ENCODE assay signal across 33 cellular contexts in the genomic region with DNA sequence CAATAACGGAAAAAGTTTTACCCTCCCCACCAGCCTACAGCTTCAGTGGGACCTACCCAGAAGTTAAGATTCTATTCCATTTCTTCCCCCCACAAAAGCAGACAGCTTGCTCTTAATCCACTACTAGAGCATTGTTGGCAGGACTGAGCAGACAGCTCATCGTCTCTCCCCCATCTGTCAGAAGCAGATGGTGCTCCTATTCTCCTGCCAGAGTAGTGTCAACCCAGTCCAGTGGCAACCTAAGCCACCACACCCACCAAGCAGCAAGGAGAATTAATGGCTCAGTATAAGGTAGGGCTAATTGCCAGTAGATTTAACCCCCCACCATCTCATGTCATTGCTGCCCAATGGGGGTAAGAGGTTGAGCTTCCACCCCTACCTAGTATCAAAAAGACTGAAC.
DNase-seq lines count a peak whose midpoint lies in the region; ATAC-seq, FAIRE-seq and TF ChIP-seq lines count a peak whose summit lies in the region.
"Had no signal": no experiment of that assay in that cellular context is flagged by ENCODE, and none has a peak within 500 bp of the region (broad histone marks: within the 10 kb centered on the region; RNA-seq: fewer than 3 reads in every experiment).

No MANE protein-coding gene starts in this region.

- 50% methylated on average over 2 of the region's 2 CpGs for WGBS in gastroesophageal sphincter (ENCODE audit: low coverage in 1 of 2), 2 donors
- 75% methylated on average over 1 of the region's 2 CpGs for WGBS in mesenchymal stem cell
- 59% methylated on average over 2 of the region's 2 CpGs for WGBS in prostate gland
- WGBS in endodermal cell (ENCODE audit: insufficient coverage in 1 of 2, insufficient read length in 1 of 2), 2 experiments: 94% methylated on average over 2 of the region's 2 CpGs; no CpG with 5 or more reads in 1 of the 2 experiments

- H3K9me3 ChIP-seq in WERI-Rb-1 (ENCODE audit: severe bottlenecking) (no peaks in the 10 kb centered on the region), gastroesophageal sphincter (no peaks in the 10 kb centered on the region), mesenchymal stem cell (ENCODE audit: control insufficient read depth, low read length) (no peaks in the 10 kb centered on the region), prostate gland (no peaks in the 10 kb centered on the region), endodermal cell (ENCODE audit: control insufficient read depth, low read length) (no peaks in the 10 kb centered on the region)
- H3K9me3 ChIP-seq: colonic mucosa, upper lobe of left lung had no signal

- no peak overlapping the region for H4K91ac ChIP-seq in mesenchymal stem cell (ENCODE audit: low read length)

- H2AK5ac ChIP-seq in mesenchymal stem cell (ENCODE audit: low read length, severe bottlenecking): no peak overlapping the region

- H3K4me2 ChIP-seq in mesenchymal stem cell (ENCODE audit: low read length, poor library complexity, severe bottlenecking): no peak overlapping the region
- H3K4me2 ChIP-seq: KMS-11 had no signal

- no peak overlapping the region for H3K27ac Mint-ChIP-seq in endodermal cell
- H3K27ac Mint-ChIP-seq: natural killer cell treated with Interleukin-12 subunit alpha and Interleukin-12 subunit beta and Interleukin-15 and Interleukin-18, amount 100 ng/mL, for 72 hours; stimulated activated naive B cell treated with anti-CD40 and anti-IgM and Interleukin-4, amounts not matched to agents 10 μg/mL and 1 μg/mL and 100 μg/mL, for 72 hours had no signal

- peak overlapping the region; percentile 12; the same call in 1 of the 2 replicates for H3K4me3 ChIP-seq in WERI-Rb-1 (ENCODE audit: low read depth, low read length)
- no peak overlapping the region for H3K4me3 ChIP-seq in gastroesophageal sphincter
- no peak overlapping the region for H3K4me3 ChIP-seq in mesenchymal stem cell (ENCODE audit: insufficient read depth in 1 of 2, low read depth in 1 of 2, low read length in 2 of 2)
- H3K4me3 ChIP-seq in prostate gland: no peak overlapping the region
- H3K4me3 ChIP-seq in endodermal cell (ENCODE audit: low read length): no peak overlapping the region
- H3K4me3 ChIP-seq: breast epithelium, colonic mucosa, lung, skin epidermis, upper lobe of left lung had no signal

- no peak overlapping the region for H3K23ac ChIP-seq in mesenchymal stem cell (ENCODE audit: low read length in 2 of 2)

- peaks cover 23% of the 10 kb centered on the region for H3K9me3 Mint-ChIP-seq in endodermal cell
- H3K9me3 Mint-ChIP-seq: natural killer cell treated with Interleukin-12 subunit alpha and Interleukin-12 subunit beta and Interleukin-15 and Interleukin-18, amount 100 ng/mL, for 72 hours; stimulated activated naive B cell treated with anti-CD40 and anti-IgM and Interleukin-4, amounts not matched to agents 10 μg/mL and 1 μg/mL and 100 μg/mL, for 72 hours had no signal

- no peak overlapping the region for H2BK12ac ChIP-seq in mesenchymal stem cell (ENCODE audit: low read length in 2 of 2)

- DNase-seq in D721Med (ENCODE audit: insufficient read length, low spot score): no peak
- DNase-seq in NCI-H1694 treated with DMSO at 0.1 percent for 48 hours (lab: John Stamatoyannopoulos, UW): peak; percentile 97
- peak; percentile 93 for DNase-seq in WERI-Rb-1
- DNase-seq in mesenchymal stem cell: no peak
- DNase-seq in prostate gland (ENCODE audit: low spot score): no peak
- no peak for DNase-seq in activated CD8-positive, alpha-beta memory T cell treated with anti-CD3 and anti-CD28 coated beads for 24 hours
- no peak for DNase-seq in endodermal cell
- DNase-seq: activated CD4-positive, alpha-beta T cell treated with anti-CD3 and anti-CD28 coated beads for 4 hours; activated effector memory CD4-positive, alpha-beta T cell treated with Interleukin-2 at 50 U/mL for 16 hours; CD8-positive, alpha-beta memory T cell; colonic mucosa; effector memory CD4-positive, alpha-beta T cell; erythroblast; foreskin keratinocyte; H7; MM.1S; NCI-H1417; NCI-H2107; NCI-H510A treated with DMSO at 0.1 percent for 48 hours; stimulated activated naive B cell treated with anti-CD40 and anti-IgM and Interleukin-4, amounts not matched to agents 10 μg/mL and 1 μg/mL and 100 μg/mL, for 72 hours; T1000; upper lobe of left lung had no signal

- ATAC-seq in gastroesophageal sphincter: no peak
- ATAC-seq: activated naive CD4-positive, alpha-beta T cell treated with anti-CD3 and anti-CD28 coated beads, Interleukin-2, amount 50 U/mL, for 72 hours; foreskin keratinocyte; natural killer cell treated with Interleukin-12 subunit alpha and Interleukin-12 subunit beta and Interleukin-15 and Interleukin-18, amount 100 ng/mL, for 72 hours; Panc1; stimulated activated naive B cell treated with anti-CD40 and anti-IgM and Interleukin-4, amounts not matched to agents 10 μg/mL and 1 μg/mL and 100 μg/mL, for 72 hours had no signal

- TF ChIP-seq CTCF in D721Med (IDR thresholded peaks at IDR 0.05; ENCODE audit: insufficient read depth, missing control alignments) (no peak), WERI-Rb-1 (IDR thresholded peaks at IDR 0.05; ENCODE audit: low read depth, low read length) (no peak), gastroesophageal sphincter (IDR thresholded peaks at IDR 0.05) (no peak), prostate gland (IDR thresholded peaks at IDR 0.05) (no peak), endodermal cell (conservative IDR thresholded peaks at IDR 0.05) (no peak)

- H3K27ac ChIP-seq in WERI-Rb-1 (peak overlapping the region; percentile 79), gastroesophageal sphincter (peak overlapping the region in 3 of 4 donors; percentile 12 to 45 (median 17)), mesenchymal stem cell (ENCODE audit: low read length, poor library complexity, severe bottlenecking) (no peak overlapping the region), prostate gland (no peak overlapping the region), endodermal cell (ENCODE audit: low read depth, low read length) (no peak overlapping the region)
- H3K27ac ChIP-seq: breast epithelium, colonic mucosa, foreskin keratinocyte, HL-60, KMS-11, skin epidermis, upper lobe of left lung, VCaP had no signal

- H3K4me3 Mint-ChIP-seq in endodermal cell: no peak overlapping the region
- H3K4me3 Mint-ChIP-seq: CD8-positive, alpha-beta memory T cell; natural killer cell treated with Interleukin-12 subunit alpha and Interleukin-12 subunit beta and Interleukin-15 and Interleukin-18, amount 100 ng/mL, for 72 hours; stimulated activated naive B cell treated with anti-CD40 and anti-IgM and Interleukin-4, amounts not matched to agents 10 μg/mL and 1 μg/mL and 100 μg/mL, for 72 hours had no signal

- H2AFZ ChIP-seq in mesenchymal stem cell (ENCODE audit: low read depth, low read length): no peak overlapping the region

- H3K4me1 ChIP-seq in gastroesophageal sphincter (peaks cover 0 to 10% (median 0%) of the 10 kb centered on the region in 3 donors), mesenchymal stem cell (ENCODE audit: control insufficient read depth, insufficient read depth, low read depth, low read length) (no peaks in the 10 kb centered on the region), prostate gland (replicated peaks) (no peaks in the 10 kb centered on the region), endodermal cell (ENCODE audit: control insufficient read depth, insufficient read depth, low read length) (no peaks in the 10 kb centered on the region)
- H3K4me1 ChIP-seq: breast epithelium, colonic mucosa, foreskin keratinocyte, upper lobe of left lung had no signal

- no peak for TF ChIP-seq EP300 in gastroesophageal sphincter (IDR thresholded peaks at IDR 0.05)

- no peak overlapping the region for H4K8ac ChIP-seq in mesenchymal stem cell (ENCODE audit: low read length)

- peaks cover 3% of the 10 kb centered on the region for H3K36me3 Mint-ChIP-seq in endodermal cell (ENCODE audit: low read depth)
- H3K36me3 Mint-ChIP-seq: activated naive CD4-positive, alpha-beta T cell treated with anti-CD3 and anti-CD28 coated beads, Interleukin-2, amount 50 U/mL, for 72 hours; CD8-positive, alpha-beta memory T cell; natural killer cell treated with Interleukin-12 subunit alpha and Interleukin-12 subunit beta and Interleukin-15 and Interleukin-18, amount 100 ng/mL, for 72 hours; stimulated activated naive B cell treated with anti-CD40 and anti-IgM and Interleukin-4, amounts not matched to agents 10 μg/mL and 1 μg/mL and 100 μg/mL, for 72 hours had no signal

- TF ChIP-seq POLR2A in gastroesophageal sphincter (IDR thresholded peaks at IDR 0.05): no peak
- no peak for TF ChIP-seq POLR2A in prostate gland (IDR thresholded peaks at IDR 0.05)

- H3K27me3 Mint-ChIP-seq in endodermal cell (ENCODE audit: insufficient read depth): peaks cover 5% of the 10 kb centered on the region
- H3K27me3 Mint-ChIP-seq: stimulated activated naive B cell treated with anti-CD40 and anti-IgM and Interleukin-4, amounts not matched to agents 10 μg/mL and 1 μg/mL and 100 μg/mL, for 72 hours had no signal

- intact Hi-C loops in prostate gland (cut with DNase I): no loop called here

- no peak overlapping the region for H2BK15ac ChIP-seq in mesenchymal stem cell (ENCODE audit: low read depth, poor library complexity, severe bottlenecking)

- no peak overlapping the region for H3K9ac ChIP-seq in mesenchymal stem cell (ENCODE audit: low read length)
- H3K9ac ChIP-seq in endodermal cell (ENCODE audit: extremely low read depth, low read length, poor library complexity, severe bottlenecking): no peak overlapping the region
- H3K9ac ChIP-seq: KMS-11 had no signal

- H2BK120ac ChIP-seq in mesenchymal stem cell (ENCODE audit: low read depth, low read length): no peak overlapping the region

- peak; percentile 97 for FAIRE-seq in D721Med (lab: Jason Lieb, UNC)
- FAIRE-seq: G401.6 had no signal

- no peaks in the 10 kb centered on the region for H3K79me1 ChIP-seq in mesenchymal stem cell (replicated peaks; ENCODE audit: low read length, poor library complexity, severe bottlenecking)

- H3K27me3 ChIP-seq in WERI-Rb-1 (ENCODE audit: insufficient read depth, low read depth, severe bottlenecking) (no peaks in the 10 kb centered on the region), gastroesophageal sphincter (no peaks in the 10 kb centered on the region), mesenchymal stem cell (ENCODE audit: control insufficient read depth in 1 of 2, insufficient read depth in 1 of 2, low read length in 2 of 2) (peaks cover 0 to 10% of the 10 kb centered on the region in 2 experiments), prostate gland (replicated peaks; ENCODE audit: insufficient read depth) (no peaks in the 10 kb centered on the region), endodermal cell (ENCODE audit: control insufficient read depth, insufficient read depth, low read length, poor library complexity, severe bottlenecking) (no peaks in the 10 kb centered on the region)
- H3K27me3 ChIP-seq: colonic mucosa, foreskin keratinocyte, upper lobe of left lung had no signal

- peaks cover 3% of the 10 kb centered on the region for H3K4me1 Mint-ChIP-seq in endodermal cell
- H3K4me1 Mint-ChIP-seq: CD8-positive, alpha-beta memory T cell; stimulated activated naive B cell treated with anti-CD40 and anti-IgM and Interleukin-4, amounts not matched to agents 10 μg/mL and 1 μg/mL and 100 μg/mL, for 72 hours had no signal

- H3K14ac ChIP-seq in mesenchymal stem cell (ENCODE audit: low read length in 2 of 2): no peak overlapping the region

- no peak overlapping the region for H2BK5ac ChIP-seq in mesenchymal stem cell (ENCODE audit: low read depth, low read length, poor library complexity, severe bottlenecking)

- H3K36me3 ChIP-seq in WERI-Rb-1 (no peaks in the 10 kb centered on the region), gastroesophageal sphincter (no peaks in the 10 kb centered on the region), mesenchymal stem cell (ENCODE audit: control insufficient read depth in 1 of 2, insufficient read depth in 2 of 2, low read depth in 1 of 2, low read length in 2 of 2) (no peaks in the 10 kb centered on the region), prostate gland (no peaks in the 10 kb centered on the region), endodermal cell (ENCODE audit: control insufficient read depth, insufficient read depth, low read length) (peaks cover 4% of the 10 kb centered on the region)
- H3K36me3 ChIP-seq: breast epithelium, colonic mucosa, upper lobe of left lung had no signal

- no peak overlapping the region for H3K18ac ChIP-seq in mesenchymal stem cell (ENCODE audit: low read depth in 1 of 2, low read length in 2 of 2)

- H3K4ac ChIP-seq in mesenchymal stem cell (ENCODE audit: low read depth in 1 of 2, low read length in 2 of 2): no peak overlapping the region

Comparison
In these comparisons a context has a peak if more than half of its experiments do, and no peak if none do; other contexts are left out.
1. DNase-seq: peak in NCI-H1694 treated with DMSO at 0.1 percent for 48 hours (single experiment) and WERI-Rb-1 (single experiment); none in D721Med (single experiment), mesenchymal stem cell (single experiment), prostate gland (single experiment), activated CD8-positive, alpha-beta memory T cell treated with anti-CD3 and anti-CD28 coated beads for 24 hours (single experiment) and endodermal cell (single experiment).
2. H3K27ac ChIP-seq: peak in WERI-Rb-1 (single experiment) and gastroesophageal sphincter (3 of 4); none in mesenchymal stem cell (single experiment), prostate gland (0 of 2) and endodermal cell (single experiment).